In the genomic region with DNA sequence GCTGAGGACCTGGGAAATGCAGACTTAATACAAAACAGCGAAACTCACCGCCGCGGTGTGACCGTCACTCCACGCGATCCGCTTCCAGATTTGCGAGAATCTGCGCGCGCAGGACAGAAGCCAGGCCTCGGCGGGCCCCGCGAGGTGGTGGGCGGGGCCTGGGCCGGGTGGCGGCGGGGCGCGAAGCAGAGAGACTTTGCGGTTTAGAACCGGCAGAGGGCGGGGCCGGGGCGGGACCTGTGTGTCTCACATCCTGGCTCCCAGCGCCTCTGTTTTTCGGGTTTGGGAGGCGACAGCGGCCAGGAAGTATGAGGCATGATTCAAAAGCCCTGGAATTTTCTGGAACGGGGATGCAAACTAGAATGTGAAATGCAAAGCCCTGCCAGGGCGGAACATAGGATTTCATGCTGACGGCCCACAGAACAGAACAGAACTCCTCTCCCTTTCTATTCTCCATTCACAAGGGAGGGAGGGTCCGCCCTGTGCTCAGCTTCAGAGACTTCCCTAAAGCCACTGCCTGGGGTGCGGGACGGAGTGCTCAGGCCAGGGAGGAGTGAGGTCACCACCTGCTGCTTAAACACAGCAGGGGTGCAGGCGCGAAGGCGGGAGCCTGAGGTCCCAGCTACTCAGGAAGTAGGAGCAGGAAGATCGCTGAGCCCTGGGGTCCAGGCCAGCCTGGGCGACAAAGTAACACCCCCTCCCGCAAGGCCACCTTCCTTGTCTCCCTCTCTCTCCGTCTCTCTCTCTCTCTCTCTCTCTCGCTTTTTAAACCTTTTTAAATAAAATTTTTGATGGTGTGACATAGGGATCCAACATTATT, we compare ENCODE assay signal across 8 cellular contexts. TPM values are rescaled to one million over a fixed set of nuclear protein-coding genes. Genes with fewer than 3 reads are reported as not detected.
A peak's percentile ranks its signal among the peaks of the same experiment; 100 is the strongest.
DNase-seq lines count a peak whose midpoint lies in the region; ATAC-seq and TF ChIP-seq lines count a peak whose summit lies in the region.

No MANE protein-coding gene starts in this region.

- H3K36me3 Mint-ChIP-seq in CD4-positive, alpha-beta T cell (ENCODE audit: low read depth): peaks cover 16% of the 10 kb centered on the region
- peaks cover 25% of the 10 kb centered on the region for H3K36me3 Mint-ChIP-seq in activated T-cell treated with anti-CD3 and anti-CD28 coated beads, Interleukin-2, amount 50 U/mL, for 24 hours (ENCODE audit: low read depth)

- H3K27me3 Mint-ChIP-seq in CD4-positive, alpha-beta T cell: no peaks in the 10 kb centered on the region
- H3K27me3 Mint-ChIP-seq in activated T-cell treated with anti-CD3 and anti-CD28 coated beads, Interleukin-2, amount 50 U/mL, for 24 hours: no peaks in the 10 kb centered on the region

- peaks cover 14% of the 10 kb centered on the region for H3K36me3 ChIP-seq in OCI-LY1 (ENCODE audit: insufficient read depth, low read length)

- TF ChIP-seq POLR2A in erythroblast (IDR thresholded peaks at IDR 0.05; ENCODE audit: low read length): peak; percentile 71

- peak overlapping the region; percentile 89 for H3K27ac Mint-ChIP-seq in CD4-positive, alpha-beta T cell
- peak overlapping the region; percentile 92 for H3K27ac Mint-ChIP-seq in activated T-cell treated with anti-CD3 and anti-CD28 coated beads, Interleukin-2, amount 50 U/mL, for 24 hours

- peak; percentile 95 for ATAC-seq in CD4-positive, alpha-beta T cell (ENCODE audit: poor library complexity)
- ATAC-seq in GM19467 (IDR thresholded peaks at IDR 0.05; ENCODE audit: unreplicated experiment): peak; percentile 70

- no peaks in the 10 kb centered on the region for H3F3A ChIP-seq in OCI-LY1 (ENCODE audit: insufficient read depth, low read length)

- H3K27ac ChIP-seq in CD4-positive, alpha-beta T cell (ENCODE audit: low read depth, low read length): peak overlapping the region; percentile 58
- H3K27ac ChIP-seq in OCI-LY1 (ENCODE audit: low read depth, low read length, poor library complexity, severe bottlenecking): peak overlapping the region; percentile 57

- H3K4me1 Mint-ChIP-seq in CD4-positive, alpha-beta T cell (ENCODE audit: low read depth): peaks cover 34% of the 10 kb centered on the region
- peaks cover 30% of the 10 kb centered on the region for H3K4me1 Mint-ChIP-seq in activated T-cell treated with anti-CD3 and anti-CD28 coated beads, Interleukin-2, amount 50 U/mL, for 24 hours (ENCODE audit: low read depth)

- no peaks in the 10 kb centered on the region for H3K9me3 ChIP-seq in CD4-positive, alpha-beta T cell (ENCODE audit: control insufficient read depth, low read length)
- no peaks in the 10 kb centered on the region; the same call in 1 of the 2 replicates for H3K9me3 ChIP-seq in OCI-LY1 (ENCODE audit: low read length)

- H3K4me2 ChIP-seq in OCI-LY1 (ENCODE audit: low read length): peak overlapping the region; percentile 85

- no peaks in the 10 kb centered on the region for H3K9me2 ChIP-seq in OCI-LY1 (ENCODE audit: low read depth, low read length)

- H3K4me3 ChIP-seq in OCI-LY1 (ENCODE audit: low read depth, low read length, poor library complexity, severe bottlenecking): peak overlapping the region; percentile 69

- CTCF ChIA-PET in CD4-positive, alpha-beta T cell (lab: Charles Lee): no interaction called here

- H3K9me3 Mint-ChIP-seq in CD4-positive, alpha-beta T cell: no peaks in the 10 kb centered on the region
- H3K9me3 Mint-ChIP-seq in activated T-cell treated with anti-CD3 and anti-CD28 coated beads, Interleukin-2, amount 50 U/mL, for 24 hours: no peaks in the 10 kb centered on the region

- TF ChIP-seq CTCF in CD4-positive, alpha-beta T cell (IDR thresholded peaks at IDR 0.05): no peak
- TF ChIP-seq CTCF in OCI-LY1 (IDR thresholded peaks at IDR 0.05; ENCODE audit: low read length): no peak

- POLR2A ChIA-PET in CD4-positive, alpha-beta T cell (lab: Charles Lee): interaction anchor here (1.3 kb wide), 1 partner anchor 53 kb away, joined by 3 read pairs; no protein-coding TSS in a partner anchor

- H3K79me2 ChIP-seq in OCI-LY1 (ENCODE audit: insufficient read depth, low read length): peaks cover 19% of the 10 kb centered on the region

- H3K4me1 ChIP-seq in OCI-LY1 (ENCODE audit: insufficient read depth, low read length, severe bottlenecking): peaks cover 21% of the 10 kb centered on the region

- peak; percentile 82 to 95 (median 88) for DNase-seq in CD4-positive, alpha-beta T cell
- DNase-seq in HUDEP-2 (lab: John Stamatoyannopoulos, UW; ENCODE audit: unreplicated experiment in 76 of 76): peak in 71 of 76 experiments; percentile 3 to 97 (median 84)
- DNase-seq in activated T-cell treated with anti-CD3 and anti-CD28 coated beads, Interleukin-2, amount 50 U/mL, for 24 hours: peak; percentile 93
- peak; percentile 91 to 93 for DNase-seq in erythroblast (lab: John Stamatoyannopoulos, UW)
- DNase-seq in mucosa of gallbladder (ENCODE audit: low spot score): peak; percentile 96
- peak; percentile 84 to 85 for DNase-seq in stimulated activated CD8-positive, alpha-beta memory T cell treated with anti-CD3 and anti-CD28 coated beads, Interleukin-4, amount 100 ng/mL, for 1 hour (ENCODE audit: low read depth in 2 of 2, low spot score in 1 of 2)

- H4K20me1 ChIP-seq in OCI-LY1 (ENCODE audit: insufficient read depth, low read length): no peaks in the 10 kb centered on the region

- H3K4me3 Mint-ChIP-seq in CD4-positive, alpha-beta T cell: peak overlapping the region; percentile 90
- H3K4me3 Mint-ChIP-seq in activated T-cell treated with anti-CD3 and anti-CD28 coated beads, Interleukin-2, amount 50 U/mL, for 24 hours: peak overlapping the region; percentile 85

- peak overlapping the region; percentile 75 for H3K9ac ChIP-seq in OCI-LY1 (ENCODE audit: low read length)

- intact Hi-C loops in CD4-positive, alpha-beta T cell (cut with DNase I, micrococcal nuclease): loop anchor here in 1 of 2 experiments (2.0 to 5.0 kb wide), 4 partner anchors 44 to 394 kb away; partner anchors contain the start of genes ZNF480, ZNF611, ZNF808 and ZNF83

- peak overlapping the region; percentile 64 for H2AFZ ChIP-seq in OCI-LY1 (ENCODE audit: low read length)

- no peaks in the 10 kb centered on the region for H3K27me3 ChIP-seq in CD4-positive, alpha-beta T cell (ENCODE audit: control insufficient read depth, insufficient read depth, low read length)
- no peaks in the 10 kb centered on the region for H3K27me3 ChIP-seq in OCI-LY1 (ENCODE audit: insufficient read depth, low read length)

RNA-seq across cellular contexts. Expression of gene ZNF611, which starts 44.2 kb away (rescaled TPM):
- total RNA-seq in CD4-positive, alpha-beta T cell: 10 to 100 TPM; 14.6 to 15.5 TPM
- 29.6 TPM for total RNA-seq in mucosa of gallbladder

RNA-seq across cellular contexts. Expression of gene ZNF83, which starts 52.5 kb away (rescaled TPM):
- total RNA-seq in CD4-positive, alpha-beta T cell: 10 to 100 TPM; 58.7 to 60.2 TPM
- total RNA-seq in mucosa of gallbladder: 80.9 TPM

Comparison
In these comparisons a context has a peak if more than half of its experiments do, and no peak if none do; other contexts are left out.
1. Peak in every context shown above with its lines: DNase-seq, ATAC-seq, H3K4me3 ChIP-seq and H3K27ac ChIP-seq.